Comparison of ENCODE assay signal across 2 cellular contexts in genomic region chr19:407501-408440, GRCh38.
TF ChIP-seq lines count a peak whose summit lies in the region.

No MANE protein-coding gene starts in this region.

TF ChIP-seq in HCT116, 20 proteins besides CTCF, POLR2A, EP300 and RAD21:
- TF ChIP-seq REST (IDR thresholded peaks at IDR 0.05; ENCODE audit: low read depth) (no peak), ELF1 (IDR thresholded peaks at IDR 0.05; ENCODE audit: borderline replicate concordance, low read depth) (no peak)

TF ChIP-seq in HepG2, 621 proteins besides CTCF, POLR2A, EP300 and RAD21:
- TF ChIP-seq ZC3H4 (CRISPR knock-in tag; IDR thresholded peaks at IDR 0.05; ENCODE audit: borderline replicate concordance) (no peak), FLYWCH1 (CRISPR knock-in tag; IDR thresholded peaks at IDR 0.05) (no peak), ZNF232 (CRISPR knock-in tag; IDR thresholded peaks at IDR 0.05; ENCODE audit: borderline replicate concordance) (no peak), ZNF256 (CRISPR knock-in tag; conservative IDR thresholded peaks at IDR 0.05) (no peak), ZNF770 (CRISPR knock-in tag; IDR thresholded peaks at IDR 0.05) (no peak), XBP1 (CRISPR knock-in tag; IDR thresholded peaks at IDR 0.05) (no peak), BHLHE40 (IDR thresholded peaks at IDR 0.05; ENCODE audit: low read length) (peak; percentile 66), MYC (CRISPR knock-in tag; IDR thresholded peaks at IDR 0.05; ENCODE audit: borderline replicate concordance) (0 out of 2 replicates have a peak, but pooled peaks have one; percentile 2), ZNF30 (CRISPR knock-in tag; IDR thresholded peaks at IDR 0.05) (no peak)
- TF ChIP-seq, protein P1, sequence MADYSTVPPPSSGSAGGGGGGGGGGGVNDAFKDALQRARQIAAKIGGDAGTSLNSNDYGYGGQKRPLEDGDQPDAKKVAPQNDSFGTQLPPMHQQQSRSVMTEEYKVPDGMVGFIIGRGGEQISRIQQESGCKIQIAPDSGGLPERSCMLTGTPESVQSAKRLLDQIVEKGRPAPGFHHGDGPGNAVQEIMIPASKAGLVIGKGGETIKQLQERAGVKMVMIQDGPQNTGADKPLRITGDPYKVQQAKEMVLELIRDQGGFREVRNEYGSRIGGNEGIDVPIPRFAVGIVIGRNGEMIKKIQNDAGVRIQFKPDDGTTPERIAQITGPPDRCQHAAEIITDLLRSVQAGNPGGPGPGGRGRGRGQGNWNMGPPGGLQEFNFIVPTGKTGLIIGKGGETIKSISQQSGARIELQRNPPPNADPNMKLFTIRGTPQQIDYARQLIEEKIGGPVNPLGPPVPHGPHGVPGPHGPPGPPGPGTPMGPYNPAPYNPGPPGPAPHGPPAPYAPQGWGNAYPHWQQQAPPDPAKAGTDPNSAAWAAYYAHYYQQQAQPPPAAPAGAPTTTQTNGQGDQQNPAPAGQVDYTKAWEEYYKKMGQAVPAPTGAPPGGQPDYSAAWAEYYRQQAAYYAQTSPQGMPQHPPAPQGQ (CRISPR knock-in tag; IDR thresholded peaks at IDR 0.05; ENCODE audit: borderline replicate concordance), result no peak
- TF ChIP-seq, protein P2, sequence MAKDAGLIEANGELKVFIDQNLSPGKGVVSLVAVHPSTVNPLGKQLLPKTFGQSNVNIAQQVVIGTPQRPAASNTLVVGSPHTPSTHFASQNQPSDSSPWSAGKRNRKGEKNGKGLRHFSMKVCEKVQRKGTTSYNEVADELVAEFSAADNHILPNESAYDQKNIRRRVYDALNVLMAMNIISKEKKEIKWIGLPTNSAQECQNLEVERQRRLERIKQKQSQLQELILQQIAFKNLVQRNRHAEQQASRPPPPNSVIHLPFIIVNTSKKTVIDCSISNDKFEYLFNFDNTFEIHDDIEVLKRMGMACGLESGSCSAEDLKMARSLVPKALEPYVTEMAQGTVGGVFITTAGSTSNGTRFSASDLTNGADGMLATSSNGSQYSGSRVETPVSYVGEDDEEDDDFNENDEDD (CRISPR knock-in tag; IDR thresholded peaks at IDR 0.05; ENCODE audit: borderline replicate concordance), result 0 out of 2 replicates have a peak, but pooled peaks have one; percentile 13
- TF ChIP-seq, protein P3, sequence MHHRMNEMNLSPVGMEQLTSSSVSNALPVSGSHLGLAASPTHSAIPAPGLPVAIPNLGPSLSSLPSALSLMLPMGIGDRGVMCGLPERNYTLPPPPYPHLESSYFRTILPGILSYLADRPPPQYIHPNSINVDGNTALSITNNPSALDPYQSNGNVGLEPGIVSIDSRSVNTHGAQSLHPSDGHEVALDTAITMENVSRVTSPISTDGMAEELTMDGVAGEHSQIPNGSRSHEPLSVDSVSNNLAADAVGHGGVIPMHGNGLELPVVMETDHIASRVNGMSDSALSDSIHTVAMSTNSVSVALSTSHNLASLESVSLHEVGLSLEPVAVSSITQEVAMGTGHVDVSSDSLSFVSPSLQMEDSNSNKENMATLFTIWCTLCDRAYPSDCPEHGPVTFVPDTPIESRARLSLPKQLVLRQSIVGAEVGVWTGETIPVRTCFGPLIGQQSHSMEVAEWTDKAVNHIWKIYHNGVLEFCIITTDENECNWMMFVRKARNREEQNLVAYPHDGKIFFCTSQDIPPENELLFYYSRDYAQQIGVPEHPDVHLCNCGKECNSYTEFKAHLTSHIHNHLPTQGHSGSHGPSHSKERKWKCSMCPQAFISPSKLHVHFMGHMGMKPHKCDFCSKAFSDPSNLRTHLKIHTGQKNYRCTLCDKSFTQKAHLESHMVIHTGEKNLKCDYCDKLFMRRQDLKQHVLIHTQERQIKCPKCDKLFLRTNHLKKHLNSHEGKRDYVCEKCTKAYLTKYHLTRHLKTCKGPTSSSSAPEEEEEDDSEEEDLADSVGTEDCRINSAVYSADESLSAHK (CRISPR knock-in tag; IDR thresholded peaks at IDR 0.05; ENCODE audit: borderline replicate concordance), result no peak
- TF ChIP-seq, protein P4, sequence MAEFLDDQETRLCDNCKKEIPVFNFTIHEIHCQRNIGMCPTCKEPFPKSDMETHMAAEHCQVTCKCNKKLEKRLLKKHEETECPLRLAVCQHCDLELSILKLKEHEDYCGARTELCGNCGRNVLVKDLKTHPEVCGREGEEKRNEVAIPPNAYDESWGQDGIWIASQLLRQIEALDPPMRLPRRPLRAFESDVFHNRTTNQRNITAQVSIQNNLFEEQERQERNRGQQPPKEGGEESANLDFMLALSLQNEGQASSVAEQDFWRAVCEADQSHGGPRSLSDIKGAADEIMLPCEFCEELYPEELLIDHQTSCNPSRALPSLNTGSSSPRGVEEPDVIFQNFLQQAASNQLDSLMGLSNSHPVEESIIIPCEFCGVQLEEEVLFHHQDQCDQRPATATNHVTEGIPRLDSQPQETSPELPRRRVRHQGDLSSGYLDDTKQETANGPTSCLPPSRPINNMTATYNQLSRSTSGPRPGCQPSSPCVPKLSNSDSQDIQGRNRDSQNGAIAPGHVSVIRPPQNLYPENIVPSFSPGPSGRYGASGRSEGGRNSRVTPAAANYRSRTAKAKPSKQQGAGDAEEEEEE (CRISPR knock-in tag; IDR thresholded peaks at IDR 0.05; ENCODE audit: borderline replicate concordance), result no peak
